Comparison of ENCODE assay signal across 24 cellular contexts in genomic region chr13:20462533-20462915, GRCh38.
"Had no signal": no experiment of that assay in that cellular context is flagged by ENCODE, and none has a peak within 500 bp of the region (broad histone marks: within the 10 kb centered on the region; RNA-seq: fewer than 3 reads in every experiment).

No MANE protein-coding gene starts in this region.

- H3K9me2 ChIP-seq: SK-N-SH had no signal

- H3K4me1 ChIP-seq: left lung, parathyroid adenoma, upper lobe of right lung had no signal

- H3K27me3 ChIP-seq: esophagus muscularis mucosa, left lung, upper lobe of right lung had no signal

- H3K9ac ChIP-seq: parathyroid adenoma, SK-N-SH had no signal

- H3K27me3 Mint-ChIP-seq: activated CD4-positive, alpha-beta T cell treated with anti-CD3 and anti-CD28 coated beads, Interleukin-2, amount 10 ng/mL, durations not matched to agents 7 days and 5 days had no signal

- ATAC-seq: left lung; natural killer cell treated with Interleukin-12 subunit alpha and Interleukin-12 subunit beta and Interleukin-15 and Interleukin-18, amount 100 ng/mL, for 72 hours; sciatic nerve; upper lobe of right lung had no signal

- H3K9me3 ChIP-seq: esophagus muscularis mucosa, left lung, SK-N-SH, upper lobe of right lung had no signal

- H3K4me2 ChIP-seq: SK-N-SH had no signal

- H3K4me3 ChIP-seq: coronary artery, esophagus muscularis mucosa, left lung, upper lobe of right lung had no signal

- H3K27ac Mint-ChIP-seq: activated CD4-positive, alpha-beta T cell treated with anti-CD3 and anti-CD28 coated beads, Interleukin-2, amount 10 ng/mL, durations not matched to agents 7 days and 5 days; activated naive CD4-positive, alpha-beta T cell treated with anti-CD3 and anti-CD28 coated beads for 36 hours; activated naive CD8-positive, alpha-beta T cell treated with anti-CD3 and anti-CD28 coated beads, Interleukin-2, amount 10 ng/mL, durations not matched to agents 7 days and 5 days; natural killer cell treated with Interleukin-12 subunit alpha and Interleukin-12 subunit beta and Interleukin-15 and Interleukin-18, amount 100 ng/mL, for 72 hours; T-helper 2 cell treated with Interferon-gamma antibody and Interleukin-4, amounts not matched to agents 5 μg/mL and 100 μg/mL, for 36 hours had no signal

- H2AFZ ChIP-seq: parathyroid adenoma had no signal

- H3K27ac ChIP-seq: coronary artery, esophagus muscularis mucosa, left lung, parathyroid adenoma, upper lobe of right lung, VCaP had no signal

- H3K36me3 Mint-ChIP-seq: activated naive CD8-positive, alpha-beta T cell treated with anti-CD3 and anti-CD28 coated beads, Interleukin-2, amount 10 ng/mL, durations not matched to agents 7 days and 5 days; natural killer cell treated with Interleukin-12 subunit alpha and Interleukin-12 subunit beta and Interleukin-15 and Interleukin-18, amount 100 ng/mL, for 72 hours had no signal

- H3K36me3 ChIP-seq: esophagus muscularis mucosa, left lung, upper lobe of right lung had no signal

- H3K79me2 ChIP-seq: parathyroid adenoma had no signal

- DNase-seq: activated CD4-positive, alpha-beta T cell treated with anti-CD3 and anti-CD28 coated beads, Interleukin-2, amount 10 ng/mL, durations not matched to agents 7 days and 5 days; activated CD4-positive, CD25-positive, alpha-beta regulatory T cell treated with anti-CD3 and anti-CD28 coated beads, Interleukin-2, amount 50 U/mL, for 72 hours; activated naive CD4-positive, alpha-beta T cell treated with anti-CD3 and anti-CD28 coated beads for 36 hours; activated naive CD8-positive, alpha-beta T cell treated with anti-CD3 and anti-CD28 coated beads, Interleukin-2, amount 10 ng/mL, durations not matched to agents 7 days and 5 days; activated T-cell treated with anti-CD3 and anti-CD28 coated beads, Interleukin-2, amount 50 U/mL, for 1 hour; amniotic stem cell; cerebellar nuclear complex; glutamatergic neuron; hypothalamus; kidney; left lung; mammary epithelial cell; SK-N-SH; small intestine; stimulated activated CD4-positive, alpha-beta T cell treated with anti-CD3 and anti-CD28 coated beads, Interleukin-4, amount 100 ng/mL, for 1 hour; stimulated activated naive CD4-positive, alpha-beta T cell; upper lobe of right lung had no signal

- H3K4me3 Mint-ChIP-seq: activated CD4-positive, alpha-beta T cell treated with anti-CD3 and anti-CD28 coated beads, Interleukin-2, amount 10 ng/mL, durations not matched to agents 7 days and 5 days; activated naive CD4-positive, alpha-beta T cell treated with anti-CD3 and anti-CD28 coated beads for 36 hours; activated naive CD8-positive, alpha-beta T cell treated with anti-CD3 and anti-CD28 coated beads, Interleukin-2, amount 10 ng/mL, durations not matched to agents 7 days and 5 days; natural killer cell treated with Interleukin-12 subunit alpha and Interleukin-12 subunit beta and Interleukin-15 and Interleukin-18, amount 100 ng/mL, for 72 hours; T-helper 2 cell treated with Interferon-gamma antibody and Interleukin-4, amounts not matched to agents 5 μg/mL and 100 μg/mL, for 36 hours had no signal
